16 cellular contexts compared by ENCODE assay signal in genomic region chr14:100658514-100658886, GRCh38.
A peak's percentile ranks its signal among the peaks of the same experiment; 100 is the strongest.
DNase-seq lines count a peak whose midpoint lies in the region; ATAC-seq lines count a peak whose summit lies in the region.
"Had no signal": no experiment of that assay in that cellular context is flagged by ENCODE, and none has a peak within 500 bp of the region (broad histone marks: within the 10 kb centered on the region; RNA-seq: fewer than 3 reads in every experiment).

No MANE protein-coding gene starts in this region.

- no peak overlapping the region for H3K27ac ChIP-seq in Karpas-422 (ENCODE audit: low read length)
- no peak overlapping the region for H3K27ac ChIP-seq in mesenchymal stem cell (ENCODE audit: low read length, poor library complexity, severe bottlenecking)
- H3K27ac ChIP-seq: A549, dorsolateral prefrontal cortex, gastroesophageal sphincter, left ventricle myocardium inferior, transverse colon had no signal

- no peak overlapping the region for H2BK120ac ChIP-seq in mesenchymal stem cell (ENCODE audit: low read depth, low read length)

- no peaks in the 10 kb centered on the region for H3K27me3 ChIP-seq in Karpas-422 (ENCODE audit: low read length)
- H3K27me3 ChIP-seq in mesenchymal stem cell (ENCODE audit: control insufficient read depth in 1 of 2, insufficient read depth in 1 of 2, low read length in 2 of 2): peaks cover 0 to 47% of the 10 kb centered on the region in 2 experiments

- no peak overlapping the region for H3K23ac ChIP-seq in mesenchymal stem cell (ENCODE audit: low read length in 2 of 2)

- H3K14ac ChIP-seq in mesenchymal stem cell (ENCODE audit: low read length in 2 of 2): no peak overlapping the region

- H3K4me3 ChIP-seq in Karpas-422 (ENCODE audit: low read length) (no peak overlapping the region), mesenchymal stem cell (ENCODE audit: insufficient read depth in 1 of 2, low read depth in 1 of 2, low read length in 2 of 2) (no peak overlapping the region)
- H3K4me3 ChIP-seq: A549, dorsolateral prefrontal cortex, gastroesophageal sphincter, left ventricle myocardium inferior, transverse colon had no signal

- no peak overlapping the region for H4K91ac ChIP-seq in mesenchymal stem cell (ENCODE audit: low read length)

- H2BK12ac ChIP-seq in mesenchymal stem cell (ENCODE audit: low read length in 2 of 2): no peak overlapping the region

- H4K20me1 ChIP-seq in Karpas-422 (ENCODE audit: insufficient read depth, low read depth, low read length): 0 out of 2 replicates have a peak, but pooled peaks cover 2% of the 10 kb centered on the region

- no peaks in the 10 kb centered on the region for H3K9me2 ChIP-seq in Karpas-422 (replicated peaks; ENCODE audit: insufficient read depth, low read length)

- H3K79me2 ChIP-seq in Karpas-422 (ENCODE audit: low read length): no peaks in the 10 kb centered on the region

- no peak overlapping the region for H4K8ac ChIP-seq in mesenchymal stem cell (ENCODE audit: low read length)

- 79% methylated on average over 3 of the region's 3 CpGs for WGBS in mesenchymal stem cell

- no peaks in the 10 kb centered on the region for H3K36me3 ChIP-seq in Karpas-422 (ENCODE audit: insufficient read depth, low read length)
- no peaks in the 10 kb centered on the region for H3K36me3 ChIP-seq in mesenchymal stem cell (ENCODE audit: control insufficient read depth in 1 of 2, insufficient read depth in 2 of 2, low read depth in 1 of 2, low read length in 2 of 2)
- H3K36me3 ChIP-seq: gastroesophageal sphincter, left ventricle myocardium inferior, transverse colon had no signal

- H3K18ac ChIP-seq in mesenchymal stem cell (ENCODE audit: low read depth in 1 of 2, low read length in 2 of 2): no peak overlapping the region

- no peak overlapping the region for H3K4ac ChIP-seq in mesenchymal stem cell (ENCODE audit: low read depth in 1 of 2, low read length in 2 of 2)

- H2BK5ac ChIP-seq in mesenchymal stem cell (ENCODE audit: low read depth, low read length, poor library complexity, severe bottlenecking): no peak overlapping the region

- no peak overlapping the region for H3K9ac ChIP-seq in Karpas-422 (ENCODE audit: low read length)
- no peak overlapping the region for H3K9ac ChIP-seq in mesenchymal stem cell (ENCODE audit: low read length)

- no peak overlapping the region for H2AFZ ChIP-seq in Karpas-422 (ENCODE audit: low read length)
- H2AFZ ChIP-seq in mesenchymal stem cell (ENCODE audit: low read depth, low read length): peak overlapping the region; percentile 5

- H3K79me1 ChIP-seq in mesenchymal stem cell (replicated peaks; ENCODE audit: low read length, poor library complexity, severe bottlenecking): no peaks in the 10 kb centered on the region

- no peaks in the 10 kb centered on the region for H3K4me1 ChIP-seq in Karpas-422 (ENCODE audit: low read length)
- peaks cover 28% of the 10 kb centered on the region for H3K4me1 ChIP-seq in mesenchymal stem cell (ENCODE audit: control insufficient read depth, insufficient read depth, low read depth, low read length)

- no peak overlapping the region for H2BK15ac ChIP-seq in mesenchymal stem cell (ENCODE audit: low read depth, poor library complexity, severe bottlenecking)

- ATAC-seq in HG02973 (IDR thresholded peaks at IDR 0.05; ENCODE audit: unreplicated experiment): no peak
- ATAC-seq: A549, gastroesophageal sphincter had no signal

- H3K9me3 ChIP-seq in Karpas-422 (ENCODE audit: low read length) (no peaks in the 10 kb centered on the region), mesenchymal stem cell (ENCODE audit: control insufficient read depth, low read length) (no peaks in the 10 kb centered on the region)
- H3K9me3 ChIP-seq: A549, gastroesophageal sphincter, left ventricle myocardium inferior, transverse colon had no signal

- H3K4me2 ChIP-seq in Karpas-422 (ENCODE audit: low read depth, low read length, poor library complexity, severe bottlenecking) (no peak overlapping the region), mesenchymal stem cell (ENCODE audit: low read length, poor library complexity, severe bottlenecking) (no peak overlapping the region)
- H3K4me2 ChIP-seq: A549 had no signal

- DNase-seq in NCI-H2029 (lab: John Stamatoyannopoulos, UW): peak; percentile 30
- DNase-seq in NCI-H2029 treated with DMSO at 0.1 percent for 48 hours (lab: John Stamatoyannopoulos, UW): no peak
- peak; percentile 59 for DNase-seq in Karpas-422
- peak; percentile 82 for DNase-seq in RPMI8226
- DNase-seq in mesenchymal stem cell: no peak
- DNase-seq in NCI-H1048 (lab: John Stamatoyannopoulos, UW): no peak
- DNase-seq in AML-193 (lab: John Stamatoyannopoulos, UW): no peak
- DNase-seq: activated CD4-positive, alpha-beta T cell treated with anti-CD3 and anti-CD28 coated beads for 1 hour; dorsolateral prefrontal cortex; Kasumi-1; left ventricle myocardium inferior; NCI-H1930; transverse colon had no signal

- H2AK5ac ChIP-seq in mesenchymal stem cell (ENCODE audit: low read length, severe bottlenecking): no peak overlapping the region

Comparison
In these comparisons a context has a peak if more than half of its experiments do, and no peak if none do; other contexts are left out.
1. DNase-seq: peak in NCI-H2029 (single experiment), Karpas-422 (single experiment) and RPMI8226 (single experiment); none in NCI-H2029 treated with DMSO at 0.1 percent for 48 hours (single experiment), mesenchymal stem cell (single experiment), NCI-H1048 (single experiment) and AML-193 (0 of 2).